ENCODE assay signal across 13 cellular contexts in genomic region chr12:122166422-122167327, GRCh38. TPM values are rescaled to one million over a fixed set of nuclear protein-coding genes. Genes with fewer than 3 reads are reported as not detected.
A peak's percentile ranks its signal among the peaks of the same experiment; 100 is the strongest.
DNase-seq lines count a peak whose midpoint lies in the region; ATAC-seq and TF ChIP-seq lines count a peak whose summit lies in the region.
"Had no signal": no experiment of that assay in that cellular context is flagged by ENCODE, and none has a peak within 500 bp of the region (broad histone marks: within the 10 kb centered on the region; RNA-seq: fewer than 3 reads in every experiment).

No MANE protein-coding gene starts in this region.

- intact Hi-C loops in naive thymus-derived CD4-positive, alpha-beta T cell (cut with micrococcal nuclease) = no loop called here

- H3K4me1 ChIP-seq in naive thymus-derived CD4-positive, alpha-beta T cell (ENCODE audit: control insufficient read depth in 2 of 2, insufficient read depth in 2 of 2, low read length in 2 of 2) = peaks cover 0 to 19% of the 10 kb centered on the region in 2 donors
- no peaks in the 10 kb centered on the region for H3K4me1 ChIP-seq in right atrium auricular region

- H3K36me3 ChIP-seq in naive thymus-derived CD4-positive, alpha-beta T cell (ENCODE audit: control insufficient read depth in 2 of 3, insufficient read depth in 3 of 3, low read length in 3 of 3) = no peaks in the 10 kb centered on the region
- no peaks in the 10 kb centered on the region for H3K36me3 ChIP-seq in right atrium auricular region

- peaks cover 28% of the 10 kb centered on the region for H3K27me3 Mint-ChIP-seq in activated CD4-positive, alpha-beta memory T cell treated with anti-CD3 and anti-CD28 coated beads, Interleukin-2, amount 10 ng/mL, durations not matched to agents 7 days and 5 days
- H3K27me3 Mint-ChIP-seq in naive thymus-derived CD4-positive, alpha-beta T cell = peaks cover 0 to 3% (median 0%) of the 10 kb centered on the region in 5 donors

- no peaks in the 10 kb centered on the region for H3K9me3 ChIP-seq in naive thymus-derived CD4-positive, alpha-beta T cell (ENCODE audit: control insufficient read depth in 2 of 3, low read length in 3 of 3)
- H3K9me3 ChIP-seq in right atrium auricular region = no peaks in the 10 kb centered on the region

- peak overlapping the region; percentile 24 for H3K27ac Mint-ChIP-seq in activated CD4-positive, alpha-beta memory T cell treated with anti-CD3 and anti-CD28 coated beads, Interleukin-2, amount 10 ng/mL, durations not matched to agents 7 days and 5 days
- peak overlapping the region in 1 of 9 donors; percentile 43 for H3K27ac Mint-ChIP-seq in naive thymus-derived CD4-positive, alpha-beta T cell
- H3K27ac Mint-ChIP-seq: nephron had no signal

- H3K36me3 Mint-ChIP-seq in activated CD4-positive, alpha-beta memory T cell treated with anti-CD3 and anti-CD28 coated beads, Interleukin-2, amount 10 ng/mL, durations not matched to agents 7 days and 5 days (ENCODE audit: low read depth) = no peaks in the 10 kb centered on the region
- no peaks in the 10 kb centered on the region for H3K36me3 Mint-ChIP-seq in naive thymus-derived CD4-positive, alpha-beta T cell

- no peaks in the 10 kb centered on the region for H3K9me3 Mint-ChIP-seq in activated CD4-positive, alpha-beta memory T cell treated with anti-CD3 and anti-CD28 coated beads, Interleukin-2, amount 10 ng/mL, durations not matched to agents 7 days and 5 days
- peaks cover 0 to 2% (median 0%) of the 10 kb centered on the region in 11 donors for H3K9me3 Mint-ChIP-seq in naive thymus-derived CD4-positive, alpha-beta T cell
- H3K9me3 Mint-ChIP-seq: nephron had no signal

- no peak for TF ChIP-seq CTCF in GM12865 (IDR thresholded peaks at IDR 0.05; ENCODE audit: insufficient read depth, low read depth, low read length, missing control alignments)
- TF ChIP-seq CTCF in right atrium auricular region (IDR thresholded peaks at IDR 0.05) = no peak

- peak; percentile 72 for DNase-seq in GM12865 (ENCODE audit: low read depth)
- peak; percentile 75 for DNase-seq in activated CD4-positive, alpha-beta memory T cell treated with anti-CD3 and anti-CD28 coated beads, Interleukin-2, amount 10 ng/mL, durations not matched to agents 7 days and 5 days
- DNase-seq in naive thymus-derived CD4-positive, alpha-beta T cell = peak in 1 of 9 donors; percentile 44
- DNase-seq in SW480 (ENCODE audit: low spot score) = no peak
- DNase-seq in DMS 273 treated with DMSO at 0.1 percent for 48 hours (lab: John Stamatoyannopoulos, UW) = no peak
- no peak for DNase-seq in right atrium auricular region (ENCODE audit: low spot score)
- no peak for DNase-seq in NCI-H2227 treated with DMSO at 0.1 percent for 48 hours (lab: John Stamatoyannopoulos, UW)
- DNase-seq: COR-L47, NCI-H226 had no signal

- peak; percentile 72 for ATAC-seq in GM21576 (IDR thresholded peaks at IDR 0.05; ENCODE audit: unreplicated experiment)
- peak; percentile 67 for ATAC-seq in naive thymus-derived CD4-positive, alpha-beta T cell
- ATAC-seq: HCT116 had no signal

- H3K4me3 Mint-ChIP-seq in activated CD4-positive, alpha-beta memory T cell treated with anti-CD3 and anti-CD28 coated beads, Interleukin-2, amount 10 ng/mL, durations not matched to agents 7 days and 5 days = no peak overlapping the region
- no peak overlapping the region for H3K4me3 Mint-ChIP-seq in naive thymus-derived CD4-positive, alpha-beta T cell
- H3K4me3 Mint-ChIP-seq: nephron had no signal

- H3K27me3 ChIP-seq in naive thymus-derived CD4-positive, alpha-beta T cell (ENCODE audit: control insufficient read depth in 2 of 2, insufficient read depth in 2 of 2, low read length in 2 of 2) = no peaks in the 10 kb centered on the region
- H3K27me3 ChIP-seq in right atrium auricular region = no peaks in the 10 kb centered on the region

- H3K27ac ChIP-seq in naive thymus-derived CD4-positive, alpha-beta T cell (ENCODE audit: low read depth, low read length) = no peak overlapping the region
- no peak overlapping the region for H3K27ac ChIP-seq in right atrium auricular region

- H3K4me1 Mint-ChIP-seq in activated CD4-positive, alpha-beta memory T cell treated with anti-CD3 and anti-CD28 coated beads, Interleukin-2, amount 10 ng/mL, durations not matched to agents 7 days and 5 days = peaks cover 24% of the 10 kb centered on the region
- peaks cover 0 to 13% (median 0%) of the 10 kb centered on the region in 7 donors for H3K4me1 Mint-ChIP-seq in naive thymus-derived CD4-positive, alpha-beta T cell
- H3K4me1 Mint-ChIP-seq: nephron had no signal

- H3K4me3 ChIP-seq in GM12865 (ENCODE audit: low read depth, low read length) (no peak overlapping the region), right atrium auricular region (no peak overlapping the region)
- H3K4me3 ChIP-seq in naive thymus-derived CD4-positive, alpha-beta T cell (ENCODE audit: low read length) = no peak overlapping the region

- POLR2A ChIA-PET in activated CD4-positive, alpha-beta memory T cell treated with anti-CD3 and anti-CD28 coated beads, Interleukin-2, amount 10 ng/mL, durations not matched to agents 7 days and 5 days (lab: Charles Lee) = interaction anchor here (0.6 to 1.4 kb wide), 7 partner anchors 11 to 334 kb away, joined by 3 to 4 read pairs (median 3); partner anchors contain the start of genes LRRC43 and ZCCHC8
- POLR2A ChIA-PET in naive thymus-derived CD4-positive, alpha-beta T cell (lab: Charles Lee) = no interaction called here

- CTCF ChIA-PET in activated CD4-positive, alpha-beta memory T cell treated with anti-CD3 and anti-CD28 coated beads, Interleukin-2, amount 10 ng/mL, durations not matched to agents 7 days and 5 days (lab: Charles Lee) = interaction anchor here (0.7 to 1.5 kb wide), 3 partner anchors 35 to 871 kb away, joined by 3 to 4 read pairs (median 4); no protein-coding TSS in a partner anchor
- CTCF ChIA-PET in naive thymus-derived CD4-positive, alpha-beta T cell (lab: Charles Lee) = interaction anchor here (0.5 to 1.1 kb wide), 4 partner anchors 17 to 196 kb away, joined by 3 to 4 read pairs (median 3); no protein-coding TSS in a partner anchor

RNA-seq across cellular contexts. Expression of gene IL31, which starts 7.3 kb away (rescaled TPM):
- not detected for total RNA-seq in activated CD4-positive, alpha-beta memory T cell treated with anti-CD3 and anti-CD28 coated beads, Interleukin-2, amount 10 ng/mL, durations not matched to agents 7 days and 5 days
- total RNA-seq in naive thymus-derived CD4-positive, alpha-beta T cell = not detected
- not detected for polyA plus RNA-seq in naive thymus-derived CD4-positive, alpha-beta T cell
- total RNA-seq in right atrium auricular region = not detected
- total RNA-seq: HT1080 had no signal

RNA-seq across cellular contexts. Expression of gene LRRC43, which starts 16.2 kb away (rescaled TPM):
- total RNA-seq in activated CD4-positive, alpha-beta memory T cell treated with anti-CD3 and anti-CD28 coated beads, Interleukin-2, amount 10 ng/mL, durations not matched to agents 7 days and 5 days = under 1 TPM in 1 of 2 experiments, not detected in 1; 0.38 TPM
- 1 to 10 TPM in 1 of 5 experiments, under 1 TPM in 2, not detected in 2; 0.34 to 2.3 (median 0.40) TPM for total RNA-seq in naive thymus-derived CD4-positive, alpha-beta T cell
- not detected for polyA plus RNA-seq in naive thymus-derived CD4-positive, alpha-beta T cell
- total RNA-seq in right atrium auricular region = 1 to 10 TPM in 1 of 2 donors, under 1 TPM in 1; 0.71 to 1.8 TPM
- total RNA-seq: HT1080 had no signal

RNA-seq across cellular contexts. Expression of gene B3GNT4, which starts 36.8 kb away (rescaled TPM):
- total RNA-seq in activated CD4-positive, alpha-beta memory T cell treated with anti-CD3 and anti-CD28 coated beads, Interleukin-2, amount 10 ng/mL, durations not matched to agents 7 days and 5 days = 1 to 10 TPM; 2.6 to 2.8 TPM
- total RNA-seq in naive thymus-derived CD4-positive, alpha-beta T cell = 1 to 10 TPM in 1 of 5 experiments, under 1 TPM in 2, not detected in 2; 0.54 to 1.1 (median 0.70) TPM
- under 1 TPM; 0.15 to 0.34 TPM for polyA plus RNA-seq in naive thymus-derived CD4-positive, alpha-beta T cell
- not detected for total RNA-seq in right atrium auricular region

RNA-seq across cellular contexts. Expression of gene DIABLO, which starts 59.2 kb away (rescaled TPM):
- total RNA-seq in activated CD4-positive, alpha-beta memory T cell treated with anti-CD3 and anti-CD28 coated beads, Interleukin-2, amount 10 ng/mL, durations not matched to agents 7 days and 5 days = 10 to 100 TPM; 40.8 to 41.7 TPM
- total RNA-seq in naive thymus-derived CD4-positive, alpha-beta T cell = 10 to 100 TPM; 41.3 to 94.1 (median 50.1) TPM
- 10 to 100 TPM; 58.3 to 68.3 TPM for polyA plus RNA-seq in naive thymus-derived CD4-positive, alpha-beta T cell
- total RNA-seq in right atrium auricular region = 10 to 100 TPM; 36.9 to 55.0 TPM

Comparison
In these comparisons a context has a peak if more than half of its experiments do, and no peak if none do; other contexts are left out.
1. DNase-seq: peak in GM12865 (single experiment) and activated CD4-positive, alpha-beta memory T cell treated with anti-CD3 and anti-CD28 coated beads, Interleukin-2, amount 10 ng/mL, durations not matched to agents 7 days and 5 days (single experiment); none in SW480 (single experiment), DMS 273 treated with DMSO at 0.1 percent for 48 hours (single experiment), right atrium auricular region (single experiment) and NCI-H2227 treated with DMSO at 0.1 percent for 48 hours (single experiment).